1 cellular context compared by ENCODE assay signal in genomic region chr2:66426250-66427064, GRCh38.
TF ChIP-seq lines count a peak whose summit lies in the region.

No MANE protein-coding gene starts in this region.

TF ChIP-seq in IMR-90, 13 proteins besides CTCF, POLR2A, EP300 and RAD21 (continued from another document):
- no peak for TF ChIP-seq ELK1 (IDR thresholded peaks at IDR 0.05; ENCODE audit: borderline replicate concordance, low read depth, low read length)
- no peak for TF ChIP-seq RCOR1 (IDR thresholded peaks at IDR 0.05; ENCODE audit: insufficient replicate concordance, low read length)
TF ChIP-seq in IMR-90: peak in this region for 0.
